Comparison of ENCODE assay signal across 19 cellular contexts in the genomic region with DNA sequence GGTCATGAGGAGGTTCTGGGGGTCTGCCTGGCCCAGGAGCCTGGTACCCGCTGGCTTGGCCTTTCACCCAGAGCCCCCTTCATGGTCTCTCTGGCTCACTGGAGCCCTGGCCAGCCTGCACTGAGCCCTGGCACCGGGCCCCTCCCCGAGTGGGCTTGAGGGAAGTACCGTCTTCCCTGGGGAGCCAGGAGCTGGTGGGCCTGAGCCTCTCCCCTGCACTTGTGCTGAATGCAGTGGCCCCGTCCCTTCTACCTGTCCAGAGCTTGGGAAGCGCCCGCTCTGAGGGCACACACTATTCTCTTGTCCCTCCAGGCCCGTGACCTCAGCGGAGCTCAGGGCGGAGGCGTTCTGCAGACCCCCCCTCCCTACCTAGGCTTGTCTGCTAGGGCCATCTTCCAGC.
"Had no signal": no experiment of that assay in that cellular context is flagged by ENCODE, and none has a peak within 500 bp of the region (broad histone marks: within the 10 kb centered on the region; RNA-seq: fewer than 3 reads in every experiment).

No MANE protein-coding gene starts in this region.

- H3K9me3 ChIP-seq: left lung, thoracic aorta, upper lobe of left lung had no signal

- ATAC-seq: activated CD4-positive, alpha-beta T cell treated with anti-CD3 and anti-CD28 coated beads for 36 hours; activated T-cell treated with anti-CD3 and anti-CD28 coated beads, Interleukin-2, amount 50 U/mL, for 72 hours; left lung had no signal

- H3K27ac ChIP-seq: left lung, parathyroid adenoma, thoracic aorta, upper lobe of left lung had no signal

- H3K4me1 ChIP-seq: parathyroid adenoma had no signal

- H3K9ac ChIP-seq: parathyroid adenoma had no signal

- H3K4me3 ChIP-seq: left lung, lung, thoracic aorta, upper lobe of left lung had no signal

- H3K27me3 ChIP-seq: left lung, upper lobe of left lung had no signal

- DNase-seq: activated CD4-positive, alpha-beta memory T cell treated with anti-CD3 and anti-CD28 coated beads for 36 hours; activated CD4-positive, alpha-beta T cell treated with anti-CD3 and anti-CD28 coated beads for 36 hours; activated gamma-delta T cell; activated naive CD4-positive, alpha-beta T cell treated with anti-CD3 and anti-CD28 coated beads, Interleukin-2, amount 50 U/mL, for 16 hours; activated T-cell treated with anti-CD3 and anti-CD28 coated beads, Interleukin-2, amount 50 U/mL, for 72 hours; caudate nucleus; effector CD4-positive, alpha-beta T cell; foreskin fibroblast; immature natural killer cell; kidney glomerular epithelial cell; stimulated activated CD4-positive, alpha-beta T cell treated with anti-CD3 and anti-CD28 coated beads, Interleukin-2, amount 100 ng/mL, for 48 hours; stimulated activated CD8-positive, alpha-beta memory T cell treated with anti-CD3 and anti-CD28 coated beads, Interleukin-4, amount 100 ng/mL, for 48 hours; stimulated activated naive CD4-positive, alpha-beta T cell; T1000; upper lobe of left lung had no signal

- H2AFZ ChIP-seq: parathyroid adenoma had no signal
